8 cellular contexts compared by ENCODE assay signal in genomic region chr1:62175568-62176179, GRCh38. TPM values are rescaled to one million over a fixed set of nuclear protein-coding genes. Genes with fewer than 3 reads are reported as not detected.
DNase-seq lines count a peak whose midpoint lies in the region; ATAC-seq, FAIRE-seq and TF ChIP-seq lines count a peak whose summit lies in the region.

No MANE protein-coding gene starts in this region.

- H3K4me1 ChIP-seq in A549: no peaks in the 10 kb centered on the region
- H3K4me1 ChIP-seq in uterus: no peaks in the 10 kb centered on the region

- ATAC-seq in A549: peak; percentile 64 to 74; a peak in 5 of 6 replicates
- no peak for ATAC-seq in HG03045 (IDR thresholded peaks at IDR 0.05; ENCODE audit: unreplicated experiment)

- TF ChIP-seq CTCF in A549 (IDR thresholded peaks at IDR 0.05) (peak; percentile 75), SU-DHL-6 (IDR thresholded peaks at IDR 0.05; ENCODE audit: insufficient read depth, low read length, poor library complexity, severe bottlenecking) (peak; percentile 70), uterus (IDR thresholded peaks at IDR 0.05) (peak; percentile 49 to 74 (median 58))

- DNase-seq in A549 (ENCODE audit: low read depth in 1 of 2, low spot score in 1 of 2) (peak in 1 of 2 experiments; percentile 41), ELR (ENCODE audit: low read depth) (peak; percentile 56), NAMALWA (ENCODE audit: low spot score) (peak; percentile 70), dermis microvascular lymphatic vessel endothelial cell (ENCODE audit: low read depth in 2 of 2) (peak; percentile 16 to 44), middle frontal gyrus (ENCODE audit: extremely low spot score, low spot score) (peak; percentile 6), uterus (no peak)

- no peak overlapping the region for H3K4me3 ChIP-seq in A549
- no peak overlapping the region for H3K4me3 ChIP-seq in SU-DHL-6 (ENCODE audit: insufficient read depth, low read length, poor library complexity, severe bottlenecking)
- H3K4me3 ChIP-seq in uterus: no peak overlapping the region

- H3F3A ChIP-seq in SU-DHL-6 (ENCODE audit: insufficient read depth): no peaks in the 10 kb centered on the region

- H3K27ac ChIP-seq in A549: no peak overlapping the region
- no peak overlapping the region for H3K27ac ChIP-seq in SU-DHL-6 (ENCODE audit: low read depth, low read length)
- H3K27ac ChIP-seq in uterus: no peak overlapping the region

- intact Hi-C loops in uterus (cut with DNase I; ENCODE audit: low total_unique reads): loop anchor here (10.0 kb wide), 1 partner anchor 229 kb away; no protein-coding TSS in a partner anchor

- no peak for TF ChIP-seq POLR2A in A549 (IDR thresholded peaks at IDR 0.05; ENCODE audit: low read length)
- TF ChIP-seq POLR2A in uterus (IDR thresholded peaks at IDR 0.05): no peak

- H3K79me2 ChIP-seq in SU-DHL-6 (ENCODE audit: insufficient read depth, low read length): no peaks in the 10 kb centered on the region

- H2AFZ ChIP-seq in SU-DHL-6 (ENCODE audit: low read depth, low read length, severe bottlenecking): no peak overlapping the region

- TF ChIP-seq RAD21 in A549 (conservative IDR thresholded peaks at IDR 0.05 in 1 of 2, IDR thresholded peaks at IDR 0.05 in 1 of 2): peak; percentile 88 to 90

- no peaks in the 10 kb centered on the region for H4K20me1 ChIP-seq in SU-DHL-6 (ENCODE audit: low read depth, low read length)

- H3K4me2 ChIP-seq in A549 (no peak overlapping the region), SU-DHL-6 (ENCODE audit: low read depth, low read length, poor library complexity, severe bottlenecking) (no peak overlapping the region)

- no peaks in the 10 kb centered on the region for H3K9me3 ChIP-seq in A549
- H3K9me3 ChIP-seq in SU-DHL-6 (ENCODE audit: insufficient read depth, low read length): no peaks in the 10 kb centered on the region
- H3K9me3 ChIP-seq in uterus: no peaks in the 10 kb centered on the region

- CTCF ChIA-PET in A549 (lab: Yijun Ruan, JAX): interaction anchor here (0.6 to 5.1 kb wide), 41 partner anchors 9 to 578 kb away, joined by 3 to 141 read pairs (median 4); no protein-coding TSS in a partner anchor

- H3K27me3 ChIP-seq in SU-DHL-6 (ENCODE audit: low read length): no peaks in the 10 kb centered on the region
- H3K27me3 ChIP-seq in uterus: no peaks in the 10 kb centered on the region

- TF ChIP-seq EP300 in A549 (IDR thresholded peaks at IDR 0.05): no peak

- no peaks in the 10 kb centered on the region for H3K9me2 ChIP-seq in SU-DHL-6 (replicated peaks; ENCODE audit: insufficient read depth, low read length)

- no peak overlapping the region for H3K9ac ChIP-seq in SU-DHL-6 (ENCODE audit: low read length)

- no peaks in the 10 kb centered on the region for H3K36me3 ChIP-seq in SU-DHL-6 (ENCODE audit: low read length)
- H3K36me3 ChIP-seq in uterus: no peaks in the 10 kb centered on the region

- POLR2A ChIA-PET in A549 (lab: Yijun Ruan, JAX): interaction anchor here (1.3 kb wide), 1 partner anchor 261 kb away, joined by 4 read pairs; no protein-coding TSS in a partner anchor

- no peak for FAIRE-seq in A549 (lab: Jason Lieb, UNC)

- 41% methylated on average over 9 of the region's 9 CpGs for WGBS in A549 (ENCODE audit: missing lambda C conversion rate)

TF ChIP-seq in A549, 52 proteins besides CTCF, POLR2A, EP300 and RAD21:
- TF ChIP-seq JUN (IDR thresholded peaks at IDR 0.05): no peak
- no peak for TF ChIP-seq HMGXB4 (CRISPR knock-in tag; IDR thresholded peaks at IDR 0.05; ENCODE audit: borderline replicate concordance)
- TF ChIP-seq SMC3 (IDR thresholded peaks at IDR 0.05): peak; percentile 89
TF ChIP-seq in A549: peak in this region for 1.

RNA-seq across cellular contexts. Expression of gene L1TD1, which starts 19.0 kb away (rescaled TPM):
- polyA plus RNA-seq in A549 (2011; rRNA removed) (not detected in 2 replicates), A549 (2017; fragmentation: RNase III; extraction: RNeasy Plus Mini Kit Qiagen cat#74134 plus additional on column Dnase treatment) (not detected in 3 replicates)
- not detected in 2 replicates for polyA plus RNA-seq in A549 (2012; cell fraction: cytosol; rRNA removed)
- not detected in 2 replicates for polyA plus RNA-seq in A549 (2012; cell fraction: nucleus; rRNA removed)
- not detected in 2 replicates for polyA minus RNA-seq in A549 (2011; rRNA and poly(A)+ RNA removed)
- total RNA-seq in dermis microvascular lymphatic vessel endothelial cell (not detected in 2 replicates), uterus (1 to 10 TPM in 1 of 4 donors, under 1 TPM in 1, not detected in 2; 0.40 to 4.5 TPM)

Comparison
In these comparisons a context has a peak if more than half of its experiments do, and no peak if none do; other contexts are left out.
1. DNase-seq: peak in ELR (single experiment), NAMALWA (single experiment), dermis microvascular lymphatic vessel endothelial cell (2 of 2) and middle frontal gyrus (single experiment); none in uterus (0 of 2).
2. Peak in every context shown above with its lines, with median percentiles within 50 percentile points of each other: CTCF ChIP-seq.